Comparison of ENCODE assay signal across 8 cellular contexts in the genomic region with DNA sequence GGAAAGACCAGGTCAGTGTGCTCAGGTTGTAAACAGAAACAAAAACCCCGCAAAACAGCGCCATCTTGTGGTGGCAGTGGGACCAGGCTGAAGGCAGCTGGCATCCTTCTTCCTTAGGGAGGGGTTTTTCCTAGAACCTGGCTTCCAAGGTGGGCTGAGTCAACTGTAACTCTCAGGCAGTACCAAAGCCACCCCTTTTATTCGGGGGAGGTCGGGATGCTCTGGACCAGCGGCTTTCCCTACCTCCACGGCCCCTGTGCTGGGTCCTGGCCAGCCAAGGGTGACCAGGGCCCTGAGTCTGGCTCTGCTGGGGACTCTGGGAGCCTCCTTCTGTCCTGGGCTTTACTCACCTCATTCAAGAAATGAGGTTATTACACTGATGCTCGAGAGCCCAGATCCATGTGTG.
DNase-seq lines count a peak whose midpoint lies in the region; ATAC-seq, FAIRE-seq and TF ChIP-seq lines count a peak whose summit lies in the region.

No MANE protein-coding gene starts in this region.

- no peaks in the 10 kb centered on the region for H3K9me3 ChIP-seq in pancreas

- no peak overlapping the region for H3K4me3 Mint-ChIP-seq in activated T-helper 1 cell treated with anti-CD3 and anti-CD28 coated beads, Interleukin-12 subunit alpha, Interleukin-12 subunit beta, Interleukin-2, Interleukin-4 antibody, amounts not matched to agents 30 ng/mL and 10 ng/mL and 1 ng/mL, durations not matched to agents 14 hours and 24 hours and 36 hours
- no peak overlapping the region for H3K4me3 Mint-ChIP-seq in type B pancreatic cell

- intact Hi-C loops in activated T-helper 1 cell treated with anti-CD3 and anti-CD28 coated beads, Interleukin-12 subunit alpha, Interleukin-12 subunit beta, Interleukin-2, Interleukin-4 antibody, amounts not matched to agents 30 ng/mL and 10 ng/mL and 1 ng/mL, durations not matched to agents 14 hours and 24 hours and 36 hours (cut with micrococcal nuclease) = loop anchor here (1.0 kb wide), 1 partner anchor 202 kb away; no protein-coding TSS in a partner anchor
- intact Hi-C loops in pancreas (cut with DNase I) = loop anchor here in 1 of 3 donors (5.0 kb wide), 1 partner anchor 196 kb away; no protein-coding TSS in a partner anchor

- no peaks in the 10 kb centered on the region for H3K27me3 ChIP-seq in pancreas

- no peak overlapping the region for H3K27ac Mint-ChIP-seq in activated T-helper 1 cell treated with anti-CD3 and anti-CD28 coated beads, Interleukin-12 subunit alpha, Interleukin-12 subunit beta, Interleukin-2, Interleukin-4 antibody, amounts not matched to agents 30 ng/mL and 10 ng/mL and 1 ng/mL, durations not matched to agents 14 hours and 24 hours and 36 hours
- no peak overlapping the region for H3K27ac Mint-ChIP-seq in type B pancreatic cell

- H3K36me3 ChIP-seq in pancreas = no peaks in the 10 kb centered on the region

- no peak overlapping the region for H3K4me3 ChIP-seq in fibroblast of villous mesenchyme (ENCODE audit: low read depth, low read length)
- no peak overlapping the region for H3K4me3 ChIP-seq in pancreas

- TF ChIP-seq CTCF in fibroblast of villous mesenchyme (IDR thresholded peaks at IDR 0.05; ENCODE audit: insufficient read depth, low read depth, low read length) = peak; percentile 95
- peak; percentile 67 to 95 (median 84) for TF ChIP-seq CTCF in pancreas (IDR thresholded peaks at IDR 0.05)
- peak; percentile 98 for TF ChIP-seq CTCF in type B pancreatic cell (conservative IDR thresholded peaks at IDR 0.05)

- no peak for FAIRE-seq in pancreas (lab: Jason Lieb, UNC)

- H3K27me3 Mint-ChIP-seq in activated T-helper 1 cell treated with anti-CD3 and anti-CD28 coated beads, Interleukin-12 subunit alpha, Interleukin-12 subunit beta, Interleukin-2, Interleukin-4 antibody, amounts not matched to agents 30 ng/mL and 10 ng/mL and 1 ng/mL, durations not matched to agents 14 hours and 24 hours and 36 hours (ENCODE audit: insufficient read depth) = peaks cover 7% of the 10 kb centered on the region
- H3K27me3 Mint-ChIP-seq in type B pancreatic cell = peaks cover 33% of the 10 kb centered on the region

- ATAC-seq in pancreas (peak; percentile 69 to 88 (median 77)), HG03571 (IDR thresholded peaks at IDR 0.05; ENCODE audit: unreplicated experiment) (no peak)

- no peaks in the 10 kb centered on the region for H3K4me1 ChIP-seq in pancreas

- no peak overlapping the region for H3K27ac ChIP-seq in pancreas

- peak; percentile 61 for DNase-seq in COR-L47 (lab: John Stamatoyannopoulos, UW)
- peak in 48 of 76 experiments; percentile 5 to 67 (median 44) for DNase-seq in HUDEP-2 (lab: John Stamatoyannopoulos, UW; ENCODE audit: unreplicated experiment in 76 of 76)
- DNase-seq in RKO (ENCODE audit: low spot score) = peak; percentile 49
- DNase-seq in activated T-helper 1 cell treated with anti-CD3 and anti-CD28 coated beads, Interleukin-12 subunit alpha, Interleukin-12 subunit beta, Interleukin-2, Interleukin-4 antibody, amounts not matched to agents 30 ng/mL and 10 ng/mL and 1 ng/mL, durations not matched to agents 14 hours and 24 hours and 36 hours (ENCODE audit: low spot score) = peak; percentile 39
- peak; percentile 55 for DNase-seq in fibroblast of villous mesenchyme (ENCODE audit: low read depth)
- peak; percentile 49 to 90 (median 71) for DNase-seq in pancreas
- peak; percentile 82 for DNase-seq in type B pancreatic cell (ENCODE audit: extremely low spot score, unreplicated experiment)

- H3K9me3 Mint-ChIP-seq in activated T-helper 1 cell treated with anti-CD3 and anti-CD28 coated beads, Interleukin-12 subunit alpha, Interleukin-12 subunit beta, Interleukin-2, Interleukin-4 antibody, amounts not matched to agents 30 ng/mL and 10 ng/mL and 1 ng/mL, durations not matched to agents 14 hours and 24 hours and 36 hours = no peaks in the 10 kb centered on the region
- no peaks in the 10 kb centered on the region for H3K9me3 Mint-ChIP-seq in type B pancreatic cell

- no peaks in the 10 kb centered on the region for H3K36me3 Mint-ChIP-seq in activated T-helper 1 cell treated with anti-CD3 and anti-CD28 coated beads, Interleukin-12 subunit alpha, Interleukin-12 subunit beta, Interleukin-2, Interleukin-4 antibody, amounts not matched to agents 30 ng/mL and 10 ng/mL and 1 ng/mL, durations not matched to agents 14 hours and 24 hours and 36 hours (ENCODE audit: low read depth)
- H3K36me3 Mint-ChIP-seq in type B pancreatic cell = no peaks in the 10 kb centered on the region

- no peaks in the 10 kb centered on the region for H3K4me1 Mint-ChIP-seq in activated T-helper 1 cell treated with anti-CD3 and anti-CD28 coated beads, Interleukin-12 subunit alpha, Interleukin-12 subunit beta, Interleukin-2, Interleukin-4 antibody, amounts not matched to agents 30 ng/mL and 10 ng/mL and 1 ng/mL, durations not matched to agents 14 hours and 24 hours and 36 hours (ENCODE audit: low read depth)
- peaks cover 9% of the 10 kb centered on the region for H3K4me1 Mint-ChIP-seq in type B pancreatic cell (ENCODE audit: unreplicated experiment)

- 3 to 4% methylated on average over 7 of the region's 7 CpGs for WGBS in pancreas, 2 donors
